Comparison of ENCODE assay signal across 26 cellular contexts in genomic region chr1:241715435-241715834, GRCh38.
"Had no signal": no experiment of that assay in that cellular context is flagged by ENCODE, and none has a peak within 500 bp of the region (broad histone marks: within the 10 kb centered on the region; RNA-seq: fewer than 3 reads in every experiment).

No MANE protein-coding gene starts in this region.

- H3K4me1 Mint-ChIP-seq: activated CD8-positive, alpha-beta memory T cell treated with anti-CD3 and anti-CD28 coated beads, Interleukin-2, amount 10 ng/mL, durations not matched to agents 7 days and 5 days had no signal

- H3K27me3 Mint-ChIP-seq: activated CD8-positive, alpha-beta memory T cell treated with anti-CD3 and anti-CD28 coated beads, Interleukin-2, amount 10 ng/mL, durations not matched to agents 7 days and 5 days; activated CD8-positive, alpha-beta T cell treated with anti-CD3 and anti-CD28 coated beads for 36 hours had no signal

- H3K36me3 ChIP-seq: left ventricle myocardium inferior, sigmoid colon, uterus had no signal

- H3K27ac ChIP-seq: hepatocyte, left ventricle myocardium inferior, sigmoid colon, testis, uterus, VCaP had no signal

- H3K4me2 ChIP-seq: hepatocyte had no signal

- H3K79me2 ChIP-seq: hepatocyte had no signal

- DNase-seq: activated CD4-positive, alpha-beta T cell treated with anti-CD3 and anti-CD28 coated beads, Interleukin-2, amount 10 ng/mL, durations not matched to agents 24 days and 14 days; activated CD8-positive, alpha-beta memory T cell treated with anti-CD3 and anti-CD28 coated beads, Interleukin-2, amount 10 ng/mL, durations not matched to agents 7 days and 5 days; activated CD8-positive, alpha-beta T cell treated with anti-CD3 and anti-CD28 coated beads for 36 hours; activated gamma-delta T cell treated with Interleukin-2 at 50 U/mL for 16 hours; effector memory CD8-positive, alpha-beta T cell; foreskin melanocyte; kidney glomerular epithelial cell; left ventricle myocardium inferior; midbrain; natural killer cell; retina; sigmoid colon; stimulated activated CD4-positive, alpha-beta T cell treated with anti-CD3 and anti-CD28 coated beads, Interleukin-4, amount 100 ng/mL, for 1 hour; stimulated activated naive CD4-positive, alpha-beta T cell; testis; uterus had no signal

- H3K4me3 Mint-ChIP-seq: activated CD4-positive, alpha-beta T cell treated with anti-CD3 and anti-CD28 coated beads, Interleukin-2, amount 10 ng/mL, durations not matched to agents 24 days and 14 days; activated CD8-positive, alpha-beta memory T cell treated with anti-CD3 and anti-CD28 coated beads, Interleukin-2, amount 10 ng/mL, durations not matched to agents 7 days and 5 days; activated CD8-positive, alpha-beta T cell treated with anti-CD3 and anti-CD28 coated beads for 36 hours; central memory CD8-positive, alpha-beta T cell; effector memory CD8-positive, alpha-beta T cell; natural killer cell had no signal

- H3K9me3 Mint-ChIP-seq: activated CD4-positive, alpha-beta T cell treated with anti-CD3 and anti-CD28 coated beads, Interleukin-2, amount 10 ng/mL, durations not matched to agents 24 days and 14 days; activated CD8-positive, alpha-beta T cell treated with anti-CD3 and anti-CD28 coated beads for 36 hours; central memory CD8-positive, alpha-beta T cell; effector memory CD8-positive, alpha-beta T cell had no signal

- H3K4me3 ChIP-seq: hepatocyte, left ventricle myocardium inferior, sigmoid colon, testis, uterus had no signal

- FAIRE-seq: astrocyte, colon, endothelial cell of umbilical vein had no signal

- H3K27me3 ChIP-seq: sigmoid colon, testis, uterus had no signal

- H3K36me3 Mint-ChIP-seq: activated CD8-positive, alpha-beta memory T cell treated with anti-CD3 and anti-CD28 coated beads, Interleukin-2, amount 10 ng/mL, durations not matched to agents 7 days and 5 days; activated naive CD4-positive, alpha-beta T cell treated with anti-CD3 and anti-CD28 coated beads, Interleukin-2, amount 50 U/mL, for 72 hours; natural killer cell had no signal

- H3K4me1 ChIP-seq: left ventricle myocardium inferior, sigmoid colon, testis, uterus had no signal

- H3K9me3 ChIP-seq: left ventricle myocardium inferior, sigmoid colon, testis, uterus had no signal

- ATAC-seq: activated CD4-positive, CD25-positive, alpha-beta regulatory T cell treated with anti-CD3 and anti-CD28 coated beads, Interleukin-2, amount 50 U/mL, for 24 hours; activated CD8-positive, alpha-beta memory T cell treated with anti-CD3 and anti-CD28 coated beads, Interleukin-2, amount 10 ng/mL, durations not matched to agents 7 days and 5 days; activated CD8-positive, alpha-beta T cell treated with anti-CD3 and anti-CD28 coated beads for 36 hours; activated naive CD4-positive, alpha-beta T cell treated with anti-CD3 and anti-CD28 coated beads, Interleukin-2, amount 50 U/mL, for 72 hours; effector memory CD8-positive, alpha-beta T cell; esophagus mucosa; natural killer cell had no signal

- H2AFZ ChIP-seq: hepatocyte had no signal

- H3K27ac Mint-ChIP-seq: activated CD4-positive, alpha-beta T cell treated with anti-CD3 and anti-CD28 coated beads, Interleukin-2, amount 10 ng/mL, durations not matched to agents 24 days and 14 days; activated CD8-positive, alpha-beta memory T cell treated with anti-CD3 and anti-CD28 coated beads, Interleukin-2, amount 10 ng/mL, durations not matched to agents 7 days and 5 days; activated CD8-positive, alpha-beta T cell treated with anti-CD3 and anti-CD28 coated beads for 36 hours; activated naive CD4-positive, alpha-beta T cell treated with anti-CD3 and anti-CD28 coated beads, Interleukin-2, amount 50 U/mL, for 72 hours; effector memory CD8-positive, alpha-beta T cell; natural killer cell; progenitor cell of endocrine pancreas had no signal
